9 cellular contexts compared by ENCODE assay signal in genomic region chr5:150153957-150154617, GRCh38. TPM values are rescaled to one million over a fixed set of nuclear protein-coding genes. Genes with fewer than 3 reads are reported as not detected.
DNase-seq lines count a peak whose midpoint lies in the region; ATAC-seq and TF ChIP-seq lines count a peak whose summit lies in the region.
"Had no signal": no experiment of that assay in that cellular context is flagged by ENCODE, and none has a peak within 500 bp of the region (broad histone marks: within the 10 kb centered on the region; RNA-seq: fewer than 3 reads in every experiment).

No MANE protein-coding gene starts in this region.

- 54% methylated on average over 9 of the region's 9 CpGs for WGBS in SK-N-SH (ENCODE audit: low lambda C conversion rate)
- WGBS in smooth muscle cell (ENCODE audit: low lambda C conversion rate): 23% methylated on average over 9 of the region's 9 CpGs

- peaks cover 28% of the 10 kb centered on the region for H3K4me1 Mint-ChIP-seq in GM23338

- H3K9ac ChIP-seq in SK-N-SH: peak overlapping the region; percentile 73; the same call in 1 of the 2 replicates
- H3K9ac ChIP-seq in smooth muscle cell (ENCODE audit: low read depth): peak overlapping the region; percentile 78

- no peak overlapping the region for H2AFZ ChIP-seq in GM23338
- H2AFZ ChIP-seq in SK-N-SH (ENCODE audit: low read depth): no peak overlapping the region
- no peak overlapping the region for H2AFZ ChIP-seq in smooth muscle cell (ENCODE audit: low read depth)

- H3K9me3 ChIP-seq in SK-N-SH (no peaks in the 10 kb centered on the region), smooth muscle cell (replicated peaks; ENCODE audit: low read depth) (no peaks in the 10 kb centered on the region)

- no peak overlapping the region; the same call in 1 of the 2 replicates for H3K27ac ChIP-seq in GM23338 (ENCODE audit: low read depth)
- peak overlapping the region; percentile 94 to 98 for H3K27ac ChIP-seq in SK-N-SH (ENCODE audit: low read depth in 2 of 2, low read length in 1 of 2)
- peak overlapping the region; percentile 100 for H3K27ac ChIP-seq in smooth muscle cell (ENCODE audit: low read depth)

- H3F3A ChIP-seq in GM23338 (replicated peaks; ENCODE audit: low read depth) (no peaks in the 10 kb centered on the region), SK-N-SH (replicated peaks; ENCODE audit: insufficient read depth) (peaks cover 35% of the 10 kb centered on the region), smooth muscle cell (ENCODE audit: low read depth) (peaks cover 24% of the 10 kb centered on the region)

- no peaks in the 10 kb centered on the region for H3K9me2 ChIP-seq in GM23338 (ENCODE audit: insufficient read depth)
- H3K9me2 ChIP-seq in SK-N-SH: no peaks in the 10 kb centered on the region

- no peaks in the 10 kb centered on the region for H3K36me3 ChIP-seq in GM23338 (ENCODE audit: insufficient read depth)
- peaks cover 4 to 8% of the 10 kb centered on the region in 2 experiments for H3K36me3 ChIP-seq in SK-N-SH (replicated peaks in 1 of 2; ENCODE audit: control insufficient read depth in 1 of 2, insufficient read depth in 2 of 2, low read length in 1 of 2)
- H3K36me3 ChIP-seq in smooth muscle cell (ENCODE audit: low read depth): no peaks in the 10 kb centered on the region

- no peaks in the 10 kb centered on the region for H3K27me3 ChIP-seq in GM23338 (ENCODE audit: insufficient read depth)
- H3K27me3 ChIP-seq in SK-N-SH (ENCODE audit: insufficient read depth): no peaks in the 10 kb centered on the region
- H3K27me3 ChIP-seq in smooth muscle cell (ENCODE audit: low read depth): no peaks in the 10 kb centered on the region

- H4K20me1 ChIP-seq in GM23338 (replicated peaks; ENCODE audit: insufficient read depth): no peaks in the 10 kb centered on the region
- peaks cover 34% of the 10 kb centered on the region for H4K20me1 ChIP-seq in SK-N-SH (ENCODE audit: insufficient read depth)
- peaks cover 54% of the 10 kb centered on the region for H4K20me1 ChIP-seq in smooth muscle cell (ENCODE audit: low read depth)

- H3K4me3 ChIP-seq in GM23338: peak overlapping the region; percentile 51; the same call in 1 of the 2 replicates
- H3K4me3 ChIP-seq in SK-N-SH (ENCODE audit: low read depth in 2 of 2, low read length in 1 of 2): peak overlapping the region; percentile 67 to 96
- peak overlapping the region; percentile 70 for H3K4me3 ChIP-seq in smooth muscle cell

- DNase-seq in GM23338 (ENCODE audit: low spot score) (peak; percentile 57), SK-N-SH (no peak), left cardiac atrium (no peak), smooth muscle cell (lab: John Stamatoyannopoulos, UW; ENCODE audit: unreplicated experiment) (no peak), HPDE6-E6E7 (ENCODE audit: extremely low spot score) (no peak), glomerular visceral epithelial cell (ENCODE audit: extremely low spot score) (no peak), iPS-NIHi11 (ENCODE audit: low spot score) (no peak)

- TF ChIP-seq CTCF in GM23338 (conservative IDR thresholded peaks at IDR 0.05; ENCODE audit: low read depth in 2 of 2): no peak
- no peak for TF ChIP-seq CTCF in SK-N-SH (IDR thresholded peaks at IDR 0.05)
- TF ChIP-seq CTCF in smooth muscle cell (IDR thresholded peaks at IDR 0.05; ENCODE audit: borderline replicate concordance, insufficient read depth, poor library complexity, severe bottlenecking): no peak

- peaks cover 14% of the 10 kb centered on the region for H3K27me3 Mint-ChIP-seq in GM23338 (ENCODE audit: insufficient read depth, low read depth, poor library complexity)

- H3K27ac Mint-ChIP-seq in GM23338: no peak overlapping the region

- peak; percentile 23; the same call in 1 of the 2 replicates for TF ChIP-seq RAD21 in SK-N-SH (IDR thresholded peaks at IDR 0.05; ENCODE audit: low read length)

- ATAC-seq in GM23338 (peak; percentile 9), left cardiac atrium (peak; percentile 3 to 20), GM18870 (IDR thresholded peaks at IDR 0.05; ENCODE audit: unreplicated experiment) (no peak)

- H3K79me2 ChIP-seq in GM23338 (replicated peaks; ENCODE audit: insufficient read depth) (no peaks in the 10 kb centered on the region), SK-N-SH (ENCODE audit: insufficient read depth) (peaks cover 62% of the 10 kb centered on the region), smooth muscle cell (ENCODE audit: low read depth) (peaks cover 63% of the 10 kb centered on the region)

- no peak for TF ChIP-seq EP300 in SK-N-SH (IDR thresholded peaks at IDR 0.05; ENCODE audit: borderline replicate concordance in 1 of 2, low read depth in 1 of 2, low read length in 1 of 2)

- CTCF ChIA-PET in SK-N-SH (lab: Yijun Ruan, JAX): interaction anchor here (1.1 to 4.2 kb wide), 8 partner anchors 8 to 65 kb away, joined by 4 to 24 read pairs (median 8); no protein-coding TSS in a partner anchor

- H3K4me3 Mint-ChIP-seq in GM23338: peak overlapping the region; percentile 29; the same call in 1 of the 3 replicates

- H3K4me1 ChIP-seq in GM23338 (ENCODE audit: insufficient read depth) (peaks cover 25% of the 10 kb centered on the region), SK-N-SH (ENCODE audit: control insufficient read depth in 1 of 2, insufficient read depth in 2 of 2, low read depth in 1 of 2, low read length in 1 of 2) (peaks cover 31 to 83% of the 10 kb centered on the region in 2 experiments), smooth muscle cell (ENCODE audit: low read depth) (peaks cover 39% of the 10 kb centered on the region)

- peak overlapping the region; percentile 78; the same call in 1 of the 2 replicates for H3K4me2 ChIP-seq in GM23338
- H3K4me2 ChIP-seq in SK-N-SH: peak overlapping the region; percentile 97
- peak overlapping the region; percentile 94 for H3K4me2 ChIP-seq in smooth muscle cell

- POLR2A ChIA-PET in SK-N-SH (lab: Yijun Ruan, JAX): interaction anchor here (1.9 kb wide), 1 partner anchor 14 kb away, joined by 6 read pairs; no protein-coding TSS in a partner anchor

- H3K9me3 Mint-ChIP-seq in GM23338: no peaks in the 10 kb centered on the region

- intact Hi-C loops in left cardiac atrium (cut with DNase I): no loop called here

- H3K36me3 Mint-ChIP-seq in GM23338 (ENCODE audit: low read depth): no peaks in the 10 kb centered on the region

TF ChIP-seq in GM23338, 12 proteins besides CTCF, POLR2A, EP300 and RAD21 (continues in another document):
- TF ChIP-seq ETS1 (IDR thresholded peaks at IDR 0.05) (no peak), POLR2AphosphoS5 (IDR thresholded peaks at IDR 0.05; ENCODE audit: low read depth) (no peak)

TF ChIP-seq in SK-N-SH, 30 proteins besides CTCF, POLR2A, EP300 and RAD21:
- no peak for TF ChIP-seq MAX (IDR thresholded peaks at IDR 0.05; ENCODE audit: low read depth)
- no peak for TF ChIP-seq FOXM1 (IDR thresholded peaks at IDR 0.05; ENCODE audit: low read depth)
- TF ChIP-seq MXI1 (IDR thresholded peaks at IDR 0.05; ENCODE audit: low read depth, low read length): peak; percentile 48
- no peak for TF ChIP-seq ELF1 (IDR thresholded peaks at IDR 0.05)
- no peak for TF ChIP-seq GABPA (IDR thresholded peaks at IDR 0.05; ENCODE audit: low read depth)
- no peak for TF ChIP-seq CHD2 (IDR thresholded peaks at IDR 0.05; ENCODE audit: low read length, partially characterized antibody)
- TF ChIP-seq RCOR1 (IDR thresholded peaks at IDR 0.05; ENCODE audit: low read length): peak; percentile 5; the same call in 1 of the 2 replicates
- no peak for TF ChIP-seq RXRA (IDR thresholded peaks at IDR 0.05; ENCODE audit: borderline replicate concordance, low read depth)
- no peak for TF ChIP-seq TEAD4 (IDR thresholded peaks at IDR 0.05; ENCODE audit: borderline replicate concordance, insufficient read depth)
- no peak for TF ChIP-seq MEF2A (IDR thresholded peaks at IDR 0.05; ENCODE audit: borderline replicate concordance, low read depth)
- no peak for TF ChIP-seq ZBTB33 (IDR thresholded peaks at IDR 0.05; ENCODE audit: borderline replicate concordance, low read depth)

RNA-seq across cellular contexts. Expression of gene PDGFRB, which starts 1.6 kb away (rescaled TPM):
- 7.1 and 11.3 TPM in 2 replicates for total RNA-seq in GM23338 (2014; rRNA removed; shearing (Covaris generic))
- polyA plus RNA-seq in GM23338 (2016; fragmentation: Nextera tagmentation; extraction: Ambion mirVana): 4.1 and 4.5 TPM in 2 replicates
- polyA plus RNA-seq in SK-N-SH (2012; rRNA removed): 25.9 and 32.1 TPM in 2 replicates
- polyA plus RNA-seq in SK-N-SH (2012; cell fraction: cytosol; rRNA removed): 13.2 and 19.7 TPM in 2 replicates
- polyA plus RNA-seq in SK-N-SH (2012; cell fraction: nucleus; rRNA removed): 57.0 and 58.5 TPM in 2 replicates
- total RNA-seq in left cardiac atrium: 10 to 100 TPM; 62.9 to 68.3 TPM
- total RNA-seq in smooth muscle cell: 362 and 370 TPM in 2 replicates
- polyA plus RNA-seq in smooth muscle cell: 390 and 522 TPM in 2 replicates

RNA-seq across cellular contexts. Expression of gene CDX1, which starts 12.5 kb away (rescaled TPM):
- not detected in 2 replicates for total RNA-seq in GM23338 (2014; rRNA removed; shearing (Covaris generic))
- polyA plus RNA-seq in GM23338 (2016; fragmentation: Nextera tagmentation; extraction: Ambion mirVana) (not detected in 2 replicates), SK-N-SH (2012; rRNA removed) (0.23 and 0.26 TPM in 2 replicates), smooth muscle cell (5.0 and 8.5 TPM in 2 replicates)
- polyA plus RNA-seq in SK-N-SH (2012; cell fraction: cytosol; rRNA removed): 0.19 and 0.26 TPM in 2 replicates
- 0.25 and 0.39 TPM in 2 replicates for polyA plus RNA-seq in SK-N-SH (2012; cell fraction: nucleus; rRNA removed)
- total RNA-seq in left cardiac atrium (not detected), smooth muscle cell (1.4 and 3.9 TPM in 2 replicates)
- total RNA-seq: lung microvascular endothelial cell had no signal

RNA-seq across cellular contexts. Expression of gene SLC6A7, which starts 35.8 kb away (rescaled TPM):
- not detected in 2 replicates for total RNA-seq in GM23338 (2014; rRNA removed; shearing (Covaris generic))
- not detected in 2 replicates for polyA plus RNA-seq in GM23338 (2016; fragmentation: Nextera tagmentation; extraction: Ambion mirVana)
- polyA plus RNA-seq in SK-N-SH (2012; rRNA removed): not detected in 2 replicates
- not detected in 2 replicates for polyA plus RNA-seq in SK-N-SH (2012; cell fraction: cytosol; rRNA removed)
- 0.04 and 0.08 TPM in 2 replicates for polyA plus RNA-seq in SK-N-SH (2012; cell fraction: nucleus; rRNA removed)
- not detected for total RNA-seq in left cardiac atrium
- not detected in 2 replicates for total RNA-seq in smooth muscle cell
- 0.10 TPM in 1 of 2 replicates, not detected in the other for polyA plus RNA-seq in smooth muscle cell
- total RNA-seq: lung microvascular endothelial cell had no signal
